ENCODE assay signal across 13 cellular contexts in the genomic region with DNA sequence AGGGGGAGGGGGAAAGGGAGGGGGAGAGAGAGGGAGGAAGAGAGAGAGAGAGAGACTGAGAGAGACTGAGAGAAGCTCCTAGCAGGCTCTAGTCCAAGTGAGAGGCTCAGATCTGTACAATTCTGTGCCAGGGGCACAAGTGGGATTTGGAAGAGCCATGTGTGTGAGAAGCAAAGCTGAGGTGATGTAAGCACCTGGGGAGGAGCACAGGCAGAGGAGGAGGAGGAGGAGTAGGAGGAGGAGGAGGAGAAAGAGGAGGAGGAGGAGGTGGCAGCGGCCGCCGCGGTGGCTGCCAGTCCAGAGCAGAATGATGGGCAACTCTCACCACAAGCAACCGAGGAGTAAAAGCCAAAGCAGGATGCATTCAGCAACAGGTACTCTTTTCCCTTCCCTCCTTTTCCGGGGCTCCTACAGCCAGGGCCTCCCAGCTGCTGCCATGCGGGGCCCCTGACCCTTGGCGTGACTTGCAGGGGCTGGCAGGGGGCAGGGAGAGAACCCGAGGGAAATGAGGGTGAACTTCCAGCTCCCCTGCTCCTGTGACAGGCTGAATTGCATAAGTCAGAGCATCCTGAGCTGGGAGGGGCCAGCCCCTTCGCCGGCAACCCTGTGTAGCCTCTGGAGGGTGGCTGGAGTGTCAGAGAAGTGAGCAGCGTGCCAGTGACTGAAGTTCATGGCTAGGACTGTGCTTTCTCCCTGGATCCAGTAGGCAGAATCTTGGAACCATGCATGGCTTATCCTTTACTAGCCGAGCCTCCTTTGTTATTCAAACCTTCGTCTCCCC.
DNase-seq lines count a peak whose midpoint lies in the region; ATAC-seq and TF ChIP-seq lines count a peak whose summit lies in the region.
"Had no signal": no experiment of that assay in that cellular context is flagged by ENCODE, and none has a peak within 500 bp of the region (broad histone marks: within the 10 kb centered on the region; RNA-seq: fewer than 3 reads in every experiment).

No MANE protein-coding gene starts in this region.

- no peaks in the 10 kb centered on the region for H3K9me3 Mint-ChIP-seq in activated CD4-positive, alpha-beta memory T cell treated with anti-CD3 and anti-CD28 coated beads for 36 hours
- no peaks in the 10 kb centered on the region for H3K9me3 Mint-ChIP-seq in activated CD4-positive, alpha-beta memory T cell treated with anti-CD3 and anti-CD28 coated beads, Interleukin-2, amount 10 ng/mL, durations not matched to agents 7 days and 5 days

- ATAC-seq in left lung (peak; percentile 33), GM21360 (IDR thresholded peaks at IDR 0.05; ENCODE audit: unreplicated experiment) (no peak), HG03045 (IDR thresholded peaks at IDR 0.05; ENCODE audit: unreplicated experiment) (no peak)
- ATAC-seq: esophagus mucosa had no signal

- TF ChIP-seq CTCF in left lung (IDR thresholded peaks at IDR 0.05) (no peak), testis (IDR thresholded peaks at IDR 0.05) (no peak)

- H3K9ac ChIP-seq in adipocyte (ENCODE audit: low read length) = no peak overlapping the region
- H3K9ac ChIP-seq: KMS-11 had no signal

- H3K36me3 ChIP-seq in adipocyte (ENCODE audit: control insufficient read depth, insufficient read depth, low read length, severe bottlenecking) (no peaks in the 10 kb centered on the region), left lung (no peaks in the 10 kb centered on the region), testis (ENCODE audit: low read depth, missing control alignments) (no peaks in the 10 kb centered on the region), H7 (replicated peaks; ENCODE audit: control insufficient read depth, insufficient read depth, low read length) (no peaks in the 10 kb centered on the region)

- no peak for DNase-seq in activated CD4-positive, alpha-beta memory T cell treated with anti-CD3 and anti-CD28 coated beads for 36 hours
- DNase-seq in activated CD4-positive, alpha-beta memory T cell treated with anti-CD3 and anti-CD28 coated beads, Interleukin-2, amount 10 ng/mL, durations not matched to agents 7 days and 5 days = no peak
- no peak for DNase-seq in adipocyte (ENCODE audit: low read depth)
- DNase-seq in left lung = no peak
- DNase-seq in testis = peak; percentile 39
- no peak for DNase-seq in H7
- DNase-seq: DND-41, OCI-M1, T1000 had no signal

- peak overlapping the region; percentile 20 for H3K4me3 Mint-ChIP-seq in activated CD4-positive, alpha-beta memory T cell treated with anti-CD3 and anti-CD28 coated beads for 36 hours
- H3K4me3 Mint-ChIP-seq in activated CD4-positive, alpha-beta memory T cell treated with anti-CD3 and anti-CD28 coated beads, Interleukin-2, amount 10 ng/mL, durations not matched to agents 7 days and 5 days = no peak overlapping the region

- peaks cover 9% of the 10 kb centered on the region for H3K27me3 Mint-ChIP-seq in activated CD4-positive, alpha-beta memory T cell treated with anti-CD3 and anti-CD28 coated beads for 36 hours
- peaks cover 50% of the 10 kb centered on the region for H3K27me3 Mint-ChIP-seq in activated CD4-positive, alpha-beta memory T cell treated with anti-CD3 and anti-CD28 coated beads, Interleukin-2, amount 10 ng/mL, durations not matched to agents 7 days and 5 days

- no peaks in the 10 kb centered on the region for H3K36me3 Mint-ChIP-seq in activated CD4-positive, alpha-beta memory T cell treated with anti-CD3 and anti-CD28 coated beads for 36 hours
- H3K36me3 Mint-ChIP-seq in activated CD4-positive, alpha-beta memory T cell treated with anti-CD3 and anti-CD28 coated beads, Interleukin-2, amount 10 ng/mL, durations not matched to agents 7 days and 5 days (ENCODE audit: low read depth) = no peaks in the 10 kb centered on the region

- intact Hi-C loops in activated CD4-positive, alpha-beta memory T cell treated with anti-CD3 and anti-CD28 coated beads for 36 hours (cut with micrococcal nuclease) = no loop called here
- intact Hi-C loops in left lung (cut with DNase I) (no loop called here), testis (cut with DNase I; ENCODE audit: low total_unique reads) (no loop called here)

- POLR2A ChIA-PET in activated CD4-positive, alpha-beta memory T cell treated with anti-CD3 and anti-CD28 coated beads for 36 hours (lab: Charles Lee) = no interaction called here
- POLR2A ChIA-PET in activated CD4-positive, alpha-beta memory T cell treated with anti-CD3 and anti-CD28 coated beads, Interleukin-2, amount 10 ng/mL, durations not matched to agents 7 days and 5 days (lab: Charles Lee) = interaction anchor here (1.2 kb wide), 1 partner anchor 36 kb away, joined by 3 read pairs; no protein-coding TSS in a partner anchor

- peaks cover 6% of the 10 kb centered on the region for H3K4me1 ChIP-seq in adipocyte (ENCODE audit: control insufficient read depth, insufficient read depth, low read length)
- H3K4me1 ChIP-seq in left lung = no peaks in the 10 kb centered on the region
- H3K4me1 ChIP-seq in testis = no peaks in the 10 kb centered on the region

- H3K27me3 ChIP-seq in adipocyte (replicated peaks; ENCODE audit: control insufficient read depth, insufficient read depth, low read length) (peaks cover 24% of the 10 kb centered on the region), left lung (peaks cover 0 to 14% of the 10 kb centered on the region in 2 donors), testis (no peaks in the 10 kb centered on the region), H7 (ENCODE audit: control insufficient read depth, insufficient read depth, low read length) (no peaks in the 10 kb centered on the region)

- no peak for TF ChIP-seq POLR2A in testis (IDR thresholded peaks at IDR 0.05)

- 55 to 75% methylated on average over 6 to 13 of the region's 14 CpGs for WGBS in testis, 2 donors

- H3K4me1 Mint-ChIP-seq in activated CD4-positive, alpha-beta memory T cell treated with anti-CD3 and anti-CD28 coated beads for 36 hours (ENCODE audit: low read depth) = peaks cover 7% of the 10 kb centered on the region
- H3K4me1 Mint-ChIP-seq in activated CD4-positive, alpha-beta memory T cell treated with anti-CD3 and anti-CD28 coated beads, Interleukin-2, amount 10 ng/mL, durations not matched to agents 7 days and 5 days = peaks cover 17% of the 10 kb centered on the region

- no peak overlapping the region for H3K27ac Mint-ChIP-seq in activated CD4-positive, alpha-beta memory T cell treated with anti-CD3 and anti-CD28 coated beads for 36 hours
- no peak overlapping the region for H3K27ac Mint-ChIP-seq in activated CD4-positive, alpha-beta memory T cell treated with anti-CD3 and anti-CD28 coated beads, Interleukin-2, amount 10 ng/mL, durations not matched to agents 7 days and 5 days

- H3K9me3 ChIP-seq in adipocyte (ENCODE audit: control insufficient read depth, low read length) (no peaks in the 10 kb centered on the region), left lung (no peaks in the 10 kb centered on the region), testis (no peaks in the 10 kb centered on the region)

- CTCF ChIA-PET in activated CD4-positive, alpha-beta memory T cell treated with anti-CD3 and anti-CD28 coated beads for 36 hours (lab: Charles Lee) = interaction anchor here (1.1 kb wide), 1 partner anchor 55 kb away, joined by 4 read pairs; no protein-coding TSS in a partner anchor
- CTCF ChIA-PET in activated CD4-positive, alpha-beta memory T cell treated with anti-CD3 and anti-CD28 coated beads, Interleukin-2, amount 10 ng/mL, durations not matched to agents 7 days and 5 days (lab: Charles Lee) = no interaction called here

- peak overlapping the region; percentile 52 for H3K4me3 ChIP-seq in adipocyte (ENCODE audit: low read length)
- no peak overlapping the region for H3K4me3 ChIP-seq in left lung
- peak overlapping the region in 1 of 2 donors; percentile 44 for H3K4me3 ChIP-seq in testis
- H3K4me3 ChIP-seq in H7 (ENCODE audit: insufficient read depth, low read depth, low read length) = no peak overlapping the region

- no peak overlapping the region for H3K27ac ChIP-seq in left lung
- no peak overlapping the region for H3K27ac ChIP-seq in testis
- H3K27ac ChIP-seq: KMS-11 had no signal
